1 cellular context compared by ENCODE assay signal in genomic region chr7:23597064-23597907, GRCh38.
TF ChIP-seq lines count a peak whose summit lies in the region.

TSS of gene CCDC126 (plus strand) at chr7:23597382. CDS start at chr7:23611316, 13,934 bp downstream.

TF ChIP-seq in HepG2, 621 proteins besides CTCF, POLR2A, EP300 and RAD21 (continued from another document and continues in another):
- TF ChIP-seq IKZF5 (CRISPR knock-in tag; IDR thresholded peaks at IDR 0.05), result peak; percentile 79
- TF ChIP-seq GATAD2A (CRISPR knock-in tag; IDR thresholded peaks at IDR 0.05), result 0 out of 2 replicates have a peak, but pooled peaks have one; percentile 27
- TF ChIP-seq RERE (CRISPR knock-in tag; IDR thresholded peaks at IDR 0.05; ENCODE audit: low read depth), result peak; percentile 61; the same call in 1 of the 2 replicates
- peak; percentile 58; the same call in 1 of the 2 replicates for TF ChIP-seq CENPT (CRISPR knock-in tag; IDR thresholded peaks at IDR 0.05; ENCODE audit: low read depth)
- TF ChIP-seq ZNF343 (CRISPR knock-in tag; IDR thresholded peaks at IDR 0.05), result 0 out of 2 replicates have a peak, but pooled peaks have one; percentile 50
- peak; percentile 73; the same call in 1 of the 2 replicates for TF ChIP-seq DMAP1 (CRISPR knock-in tag; IDR thresholded peaks at IDR 0.05)
- peak; percentile 80 for TF ChIP-seq ASH2L (IDR thresholded peaks at IDR 0.05; ENCODE audit: insufficient read length, low read depth, low read length)
- TF ChIP-seq PRPF4 (IDR thresholded peaks at IDR 0.05; ENCODE audit: low read depth, low read length, poor library complexity, severe bottlenecking), result no peak
- no peak for TF ChIP-seq REXO4 (CRISPR knock-in tag; IDR thresholded peaks at IDR 0.05; ENCODE audit: borderline replicate concordance)
- TF ChIP-seq PAX8 (CRISPR knock-in tag; IDR thresholded peaks at IDR 0.05; ENCODE audit: borderline replicate concordance), result no peak
- TF ChIP-seq TFDP2 (CRISPR knock-in tag; IDR thresholded peaks at IDR 0.05), result peak; percentile 98
- TF ChIP-seq ESRRA (CRISPR knock-in tag; IDR thresholded peaks at IDR 0.05; ENCODE audit: low read depth), result 0 out of 2 replicates have a peak, but pooled peaks have one; percentile 6
- no peak for TF ChIP-seq ZNF75D (CRISPR knock-in tag; IDR thresholded peaks at IDR 0.05; ENCODE audit: borderline replicate concordance)
- no peak for TF ChIP-seq ZNF567 (CRISPR knock-in tag; IDR thresholded peaks at IDR 0.05; ENCODE audit: borderline replicate concordance)
- TF ChIP-seq AKNA (CRISPR knock-in tag; IDR thresholded peaks at IDR 0.05; ENCODE audit: borderline replicate concordance), result no peak
- TF ChIP-seq ZBTB34 (CRISPR knock-in tag; IDR thresholded peaks at IDR 0.05), result 0 out of 2 replicates have a peak, but pooled peaks have one; percentile 62
- TF ChIP-seq GLMP (CRISPR knock-in tag; IDR thresholded peaks at IDR 0.05; ENCODE audit: borderline replicate concordance), result no peak
- no peak for TF ChIP-seq RFX5 (IDR thresholded peaks at IDR 0.05; ENCODE audit: low read depth, low read length)
- TF ChIP-seq SRSF1 (optimal IDR thresholded peaks at IDR 0.05; ENCODE audit: low read depth, low read length), result peak; percentile 50
- TF ChIP-seq MED1 (CRISPR knock-in tag; IDR thresholded peaks at IDR 0.05), result no peak; the same call in 1 of the 2 replicates
- TF ChIP-seq USF2 (IDR thresholded peaks at IDR 0.05; ENCODE audit: low read depth, low read length), result 0 out of 2 replicates have a peak, but pooled peaks have one; percentile 40
- TF ChIP-seq USF2 (CRISPR knock-in tag; IDR thresholded peaks at IDR 0.05; ENCODE audit: borderline replicate concordance), result peak; percentile 79; the same call in 1 of the 2 replicates
- TF ChIP-seq ZNF143 (CRISPR knock-in tag; IDR thresholded peaks at IDR 0.05), result peak; percentile 97
- no peak for TF ChIP-seq ZFP37 (CRISPR knock-in tag; IDR thresholded peaks at IDR 0.05; ENCODE audit: borderline replicate concordance)
- TF ChIP-seq ZBTB7B (CRISPR knock-in tag; IDR thresholded peaks at IDR 0.05), result peak; percentile 88
- TF ChIP-seq DR1 (CRISPR knock-in tag; IDR thresholded peaks at IDR 0.05), result no peak; the same call in 1 of the 2 replicates
- no peak for TF ChIP-seq KLF9 (CRISPR knock-in tag; IDR thresholded peaks at IDR 0.05; ENCODE audit: low read depth)
- TF ChIP-seq HDAC2 (CRISPR knock-in tag; IDR thresholded peaks at IDR 0.05), result peak; percentile 86
- peak; percentile 76; the same call in 1 of the 2 replicates for TF ChIP-seq ZBTB26 (CRISPR knock-in tag; IDR thresholded peaks at IDR 0.05; ENCODE audit: borderline replicate concordance)
- TF ChIP-seq RBAK (CRISPR knock-in tag; IDR thresholded peaks at IDR 0.05), result no peak
- peak; percentile 88 for TF ChIP-seq ZNF616 (CRISPR knock-in tag; IDR thresholded peaks at IDR 0.05; ENCODE audit: low read depth)
- TF ChIP-seq POGZ (CRISPR knock-in tag; IDR thresholded peaks at IDR 0.05), result peak; percentile 80
- TF ChIP-seq ZNF639 (CRISPR knock-in tag; conservative IDR thresholded peaks at IDR 0.05), result 0 out of 2 replicates have a peak, but pooled peaks have one; percentile 21
- no peak for TF ChIP-seq ZNF589 (CRISPR knock-in tag; conservative IDR thresholded peaks at IDR 0.05)
- no peak for TF ChIP-seq NR2F1 (CRISPR knock-in tag; IDR thresholded peaks at IDR 0.05)
- no peak for TF ChIP-seq SRSF4 (IDR thresholded peaks at IDR 0.05; ENCODE audit: low read depth, low read length, poor library complexity, severe bottlenecking)
- TF ChIP-seq MXD4 (CRISPR knock-in tag; IDR thresholded peaks at IDR 0.05), result peak; percentile 78
